11 cellular contexts compared by ENCODE assay signal in genomic region chr2:12556762-12557161, GRCh38.
DNase-seq lines count a peak whose midpoint lies in the region; ATAC-seq and TF ChIP-seq lines count a peak whose summit lies in the region.
"Had no signal": no experiment of that assay in that cellular context is flagged by ENCODE, and none has a peak within 500 bp of the region (broad histone marks: within the 10 kb centered on the region; RNA-seq: fewer than 3 reads in every experiment).

No MANE protein-coding gene starts in this region.

- H3K4me3 ChIP-seq in PC-3 (ENCODE audit: low read length) = no peak overlapping the region
- H3K4me3 ChIP-seq in brain microvascular endothelial cell (ENCODE audit: low read depth, low read length) = no peak overlapping the region
- H3K4me3 ChIP-seq in skeletal muscle cell (ENCODE audit: low read depth, low read length) = no peak overlapping the region
- no peak overlapping the region for H3K4me3 ChIP-seq in suprapubic skin
- H3K4me3 ChIP-seq: gastrocnemius medialis had no signal

- H3K27ac ChIP-seq in PC-3 (ENCODE audit: low read length) = peak overlapping the region; percentile 82
- H3K27ac ChIP-seq in brain microvascular endothelial cell = peak overlapping the region; percentile 57
- no peak overlapping the region for H3K27ac ChIP-seq in suprapubic skin
- H3K27ac ChIP-seq: gastrocnemius medialis had no signal

- peaks cover 2% of the 10 kb centered on the region for H3K36me3 Mint-ChIP-seq in activated CD8-positive, alpha-beta memory T cell treated with anti-CD3 and anti-CD28 coated beads, Interleukin-2, amount 10 ng/mL, durations not matched to agents 7 days and 5 days

- H3K4me1 ChIP-seq in PC-3 (ENCODE audit: insufficient read depth, low read length) = peaks cover 32% of the 10 kb centered on the region
- peaks cover 13% of the 10 kb centered on the region for H3K4me1 ChIP-seq in suprapubic skin
- H3K4me1 ChIP-seq: gastrocnemius medialis had no signal

- H3K9me2 ChIP-seq in PC-3 (replicated peaks; ENCODE audit: low read length) = no peaks in the 10 kb centered on the region

- H3K79me2 ChIP-seq in PC-3 (ENCODE audit: low read length) = no peaks in the 10 kb centered on the region

- no peak for TF ChIP-seq EP300 in suprapubic skin (IDR thresholded peaks at IDR 0.05)

- H3K4me1 Mint-ChIP-seq in activated CD8-positive, alpha-beta memory T cell treated with anti-CD3 and anti-CD28 coated beads, Interleukin-2, amount 10 ng/mL, durations not matched to agents 7 days and 5 days = peaks cover 26% of the 10 kb centered on the region

- peak overlapping the region; percentile 70 for H3K4me2 ChIP-seq in PC-3 (ENCODE audit: low read length)

- H3K27ac Mint-ChIP-seq in activated CD8-positive, alpha-beta memory T cell treated with anti-CD3 and anti-CD28 coated beads, Interleukin-2, amount 10 ng/mL, durations not matched to agents 7 days and 5 days = no peak overlapping the region

- CTCF ChIA-PET in activated CD8-positive, alpha-beta memory T cell treated with anti-CD3 and anti-CD28 coated beads, Interleukin-2, amount 10 ng/mL, durations not matched to agents 7 days and 5 days (lab: Charles Lee) = interaction anchor here (1.1 to 1.5 kb wide), 2 partner anchors 104 to 160 kb away, joined by 3 to 4 read pairs; partner anchors contain the start of gene TRIB2
- CTCF ChIA-PET in PC-3 (lab: Charles Lee) = interaction anchor here (0.6 to 1.2 kb wide), 3 partner anchors 160 to 449 kb away, joined by 3 to 5 read pairs (median 3); partner anchors contain the start of gene TRIB2

- H4K20me1 ChIP-seq in PC-3 (ENCODE audit: low read length) = no peaks in the 10 kb centered on the region

- POLR2A ChIA-PET in PC-3 (lab: Charles Lee; ENCODE audit: unreplicated experiment) = interaction anchor here (0.5 to 0.6 kb wide), 4 partner anchors 24 to 450 kb away, joined by 3 to 4 read pairs (median 3); no protein-coding TSS in a partner anchor

- H3K9me3 Mint-ChIP-seq in activated CD8-positive, alpha-beta memory T cell treated with anti-CD3 and anti-CD28 coated beads, Interleukin-2, amount 10 ng/mL, durations not matched to agents 7 days and 5 days (ENCODE audit: low read depth) = no peaks in the 10 kb centered on the region

- BruUV-seq in PC-3 (replicated peaks; lab: Mats Ljungman, UMichigan) = no TSS peak

- H3K27me3 Mint-ChIP-seq in activated CD8-positive, alpha-beta memory T cell treated with anti-CD3 and anti-CD28 coated beads, Interleukin-2, amount 10 ng/mL, durations not matched to agents 7 days and 5 days = no peaks in the 10 kb centered on the region

- WGBS in suprapubic skin = 79% methylated on average over 5 of the region's 5 CpGs

- H3K9me3 ChIP-seq in PC-3 (ENCODE audit: low read length) (no peaks in the 10 kb centered on the region), suprapubic skin (no peaks in the 10 kb centered on the region)
- H3K9me3 ChIP-seq: gastrocnemius medialis had no signal

- H3K27me3 ChIP-seq in PC-3 (ENCODE audit: low read length) (no peaks in the 10 kb centered on the region), brain microvascular endothelial cell (replicated peaks) (no peaks in the 10 kb centered on the region), suprapubic skin (no peaks in the 10 kb centered on the region)
- H3K27me3 ChIP-seq: gastrocnemius medialis had no signal

- peak overlapping the region; percentile 49; the same call in 1 of the 2 replicates for H2AFZ ChIP-seq in PC-3 (ENCODE audit: low read length)

- peak; percentile 60 for ATAC-seq in activated CD8-positive, alpha-beta memory T cell treated with anti-CD3 and anti-CD28 coated beads, Interleukin-2, amount 10 ng/mL, durations not matched to agents 7 days and 5 days
- peak; percentile 87 for ATAC-seq in PC-3
- no peak for ATAC-seq in GM18909 (IDR thresholded peaks at IDR 0.05; ENCODE audit: poor library complexity, unreplicated experiment)
- ATAC-seq: gastrocnemius medialis had no signal

- in situ Hi-C loops in brain microvascular endothelial cell (cut with HindIII; ENCODE audit: low pct_ligation_motif_present, low sequenced_read_pairs) = no loop called here

- no peak for TF ChIP-seq CTCF in PC-3 (conservative IDR thresholded peaks at IDR 0.05; ENCODE audit: low read depth, low read length)
- TF ChIP-seq CTCF in brain microvascular endothelial cell (IDR thresholded peaks at IDR 0.05; ENCODE audit: low read depth, low read length, missing control alignments) = no peak
- no peak for TF ChIP-seq CTCF in suprapubic skin (IDR thresholded peaks at IDR 0.05)

- no peak for TF ChIP-seq POLR2A in suprapubic skin (IDR thresholded peaks at IDR 0.05)

- H3K9ac ChIP-seq in PC-3 (ENCODE audit: low read length) = no peak overlapping the region; the same call in 1 of the 2 replicates

- H3K36me3 ChIP-seq in PC-3 (ENCODE audit: low read depth, low read length) (no peaks in the 10 kb centered on the region), brain microvascular endothelial cell (replicated peaks) (no peaks in the 10 kb centered on the region), suprapubic skin (no peaks in the 10 kb centered on the region)
- H3K36me3 ChIP-seq: gastrocnemius medialis had no signal

- intact Hi-C loops in PC-3 (cut with micrococcal nuclease) = loop anchor here (5.0 kb wide), 1 partner anchor 146 kb away; no protein-coding TSS in a partner anchor

- peaks cover 10% of the 10 kb centered on the region for H3F3A ChIP-seq in PC-3 (ENCODE audit: low read length, unreplicated experiment)

- DNase-seq in activated CD8-positive, alpha-beta memory T cell treated with anti-CD3 and anti-CD28 coated beads, Interleukin-2, amount 10 ng/mL, durations not matched to agents 7 days and 5 days = peak; percentile 48
- DNase-seq in activated CD8-positive, alpha-beta memory T cell treated with anti-CD3 and anti-CD28 coated beads for 24 hours = no peak
- peak; percentile 79 for DNase-seq in PC-3
- peak; percentile 77 for DNase-seq in brain microvascular endothelial cell
- peak; percentile 41 for DNase-seq in skeletal muscle cell (ENCODE audit: low read depth)
- DNase-seq in NCI-H2107 treated with DMSO at 0.1 percent for 48 hours (lab: John Stamatoyannopoulos, UW; ENCODE audit: unreplicated experiment) = no peak
- no peak for DNase-seq in suprapubic skin (ENCODE audit: low spot score in 2 of 2)
- DNase-seq: anterior cingulate cortex, gastrocnemius medialis, NCI-H187 treated with DMSO at 0.1 percent for 48 hours had no signal

- H3K4me3 Mint-ChIP-seq in activated CD8-positive, alpha-beta memory T cell treated with anti-CD3 and anti-CD28 coated beads, Interleukin-2, amount 10 ng/mL, durations not matched to agents 7 days and 5 days = no peak overlapping the region

Comparison
In these comparisons a context has a peak if more than half of its experiments do, and no peak if none do; other contexts are left out.
1. DNase-seq: peak in activated CD8-positive, alpha-beta memory T cell treated with anti-CD3 and anti-CD28 coated beads, Interleukin-2, amount 10 ng/mL, durations not matched to agents 7 days and 5 days (single experiment), PC-3 (single experiment), brain microvascular endothelial cell (single experiment) and skeletal muscle cell (single experiment); none in activated CD8-positive, alpha-beta memory T cell treated with anti-CD3 and anti-CD28 coated beads for 24 hours (single experiment), NCI-H2107 treated with DMSO at 0.1 percent for 48 hours (single experiment) and suprapubic skin (0 of 2).